23 cellular contexts compared by ENCODE assay signal in genomic region chr5:96717874-96718273, GRCh38. TPM values are rescaled to one million over a fixed set of nuclear protein-coding genes. Genes with fewer than 3 reads are reported as not detected.
A peak's percentile ranks its signal among the peaks of the same experiment; 100 is the strongest.
DNase-seq lines count a peak whose midpoint lies in the region; ATAC-seq, FAIRE-seq and TF ChIP-seq lines count a peak whose summit lies in the region.
"Had no signal": no experiment of that assay in that cellular context is flagged by ENCODE, and none has a peak within 500 bp of the region (broad histone marks: within the 10 kb centered on the region; RNA-seq: fewer than 3 reads in every experiment).

No MANE protein-coding gene starts in this region.

- FAIRE-seq in urothelium cell line (lab: Jason Lieb, UNC): no peak
- FAIRE-seq: colon, D721Med, RCC 7860 had no signal

- ATAC-seq in Right ventricle myocardium superior (ENCODE audit: poor library complexity) (no peak), HG03108 (IDR thresholded peaks at IDR 0.05; ENCODE audit: unreplicated experiment) (no peak)
- ATAC-seq: activated CD8-positive, alpha-beta memory T cell treated with anti-CD3 and anti-CD28 coated beads, Interleukin-2, amount 10 ng/mL, durations not matched to agents 7 days and 5 days; body of pancreas; GM23338 had no signal

- H3K9me3 Mint-ChIP-seq in MCF 10A (ENCODE audit: unreplicated experiment): no peaks in the 10 kb centered on the region
- H3K9me3 Mint-ChIP-seq: activated CD4-positive, alpha-beta T cell treated with anti-CD3 and anti-CD28 coated beads, Interleukin-2, amount 10 ng/mL, durations not matched to agents 7 days and 5 days; activated naive CD8-positive, alpha-beta T cell treated with anti-CD3 and anti-CD28 coated beads, Interleukin-2, amount 10 ng/mL, durations not matched to agents 7 days and 5 days; activated T-helper 2 cell treated with anti-CD3 and anti-CD28 coated beads, Interferon-gamma antibody, Interleukin-2, Interleukin-4, amounts not matched to agents 10 μg/mL and 5 μg/mL and 100 μg/mL, durations not matched to agents 14 hours and 24 hours and 36 hours; GM23338; T-helper 1 cell treated with Interleukin-12 subunit alpha and Interleukin-12 subunit beta and Interleukin-4 antibody, amounts not matched to agents 30 μg/mL and 1 μg/mL, for 36 hours had no signal

- H3K4me3 Mint-ChIP-seq in MCF 10A (ENCODE audit: unreplicated experiment): peak overlapping the region; percentile 46
- H3K4me3 Mint-ChIP-seq: activated CD4-positive, alpha-beta T cell treated with anti-CD3 and anti-CD28 coated beads, Interleukin-2, amount 10 ng/mL, durations not matched to agents 7 days and 5 days; activated CD8-positive, alpha-beta memory T cell treated with anti-CD3 and anti-CD28 coated beads, Interleukin-2, amount 10 ng/mL, durations not matched to agents 7 days and 5 days; activated naive CD8-positive, alpha-beta T cell treated with anti-CD3 and anti-CD28 coated beads, Interleukin-2, amount 10 ng/mL, durations not matched to agents 7 days and 5 days; GM23338; T-helper 1 cell treated with Interleukin-12 subunit alpha and Interleukin-12 subunit beta and Interleukin-4 antibody, amounts not matched to agents 30 μg/mL and 1 μg/mL, for 36 hours had no signal

- peaks cover 4% of the 10 kb centered on the region for H3K36me3 Mint-ChIP-seq in MCF 10A (ENCODE audit: insufficient read depth, unreplicated experiment)

- intact Hi-C loops in left ventricle myocardium inferior (cut with micrococcal nuclease) (no loop called here), Right ventricle myocardium superior (cut with DNase I) (no loop called here), MCF 10A (cut with micrococcal nuclease) (loop anchor here (1.0 kb wide), 1 partner anchor 16 kb away; no protein-coding TSS in a partner anchor), vagina (cut with DNase I) (loop anchor here (10.0 kb wide), 2 partner anchors 53 to 103 kb away; partner anchors contain the start of gene CAST)

- H3K27ac ChIP-seq in left ventricle myocardium inferior (replicated peaks) (peak overlapping the region; percentile 97), vagina (peak overlapping the region; percentile 39)
- H3K27ac ChIP-seq: body of pancreas had no signal

- TF ChIP-seq CTCF in left ventricle myocardium inferior (IDR thresholded peaks at IDR 0.05; ENCODE audit: borderline replicate concordance) (no peak), MCF 10A (IDR thresholded peaks at IDR 0.05; ENCODE audit: unreplicated experiment) (no peak), vagina (IDR thresholded peaks at IDR 0.05) (no peak)

- TF ChIP-seq POLR2A in vagina (IDR thresholded peaks at IDR 0.05): no peak

- CTCF ChIA-PET in MCF 10A (lab: Yijun Ruan, JAX): no interaction called here

- peak overlapping the region; percentile 80 for H3K27ac Mint-ChIP-seq in MCF 10A (ENCODE audit: low read depth, unreplicated experiment)
- H3K27ac Mint-ChIP-seq: activated CD4-positive, alpha-beta T cell treated with anti-CD3 and anti-CD28 coated beads, Interleukin-2, amount 10 ng/mL, durations not matched to agents 7 days and 5 days; activated CD8-positive, alpha-beta memory T cell treated with anti-CD3 and anti-CD28 coated beads, Interleukin-2, amount 10 ng/mL, durations not matched to agents 7 days and 5 days; activated naive CD8-positive, alpha-beta T cell treated with anti-CD3 and anti-CD28 coated beads, Interleukin-2, amount 10 ng/mL, durations not matched to agents 7 days and 5 days; activated T-helper 2 cell treated with anti-CD3 and anti-CD28 coated beads, Interferon-gamma antibody, Interleukin-2, Interleukin-4, amounts not matched to agents 10 μg/mL and 5 μg/mL and 100 μg/mL, durations not matched to agents 14 hours and 24 hours and 36 hours; GM23338; T-helper 1 cell treated with Interleukin-12 subunit alpha and Interleukin-12 subunit beta and Interleukin-4 antibody, amounts not matched to agents 30 μg/mL and 1 μg/mL, for 36 hours had no signal

- H3K27me3 ChIP-seq in left ventricle myocardium inferior (ENCODE audit: low read depth) (no peaks in the 10 kb centered on the region), vagina (no peaks in the 10 kb centered on the region)
- H3K27me3 ChIP-seq: body of pancreas, tibial nerve had no signal

- H3K4me1 ChIP-seq in left ventricle myocardium inferior: peaks cover 100% of the 10 kb centered on the region
- peaks cover 85% of the 10 kb centered on the region for H3K4me1 ChIP-seq in vagina

- no TSS peak for BruUV-seq in MCF 10A (replicated peaks; lab: Mats Ljungman, UMichigan)

- H3K4me3 ChIP-seq in left ventricle myocardium inferior: no peak overlapping the region
- no peak overlapping the region for H3K4me3 ChIP-seq in vagina
- H3K4me3 ChIP-seq: body of pancreas, GM23338, smooth muscle cell, tibial nerve had no signal

- H3K9me3 ChIP-seq in left ventricle myocardium inferior (replicated peaks) (no peaks in the 10 kb centered on the region), vagina (no peaks in the 10 kb centered on the region)
- H3K9me3 ChIP-seq: body of pancreas, tibial nerve had no signal

- POLR2A ChIA-PET in MCF 10A (lab: Yijun Ruan, JAX): interaction anchor here (0.7 to 12.7 kb wide), 3 partner anchors 9 to 26 kb away, joined by 3 to 177 read pairs (median 18); no protein-coding TSS in a partner anchor

- no peaks in the 10 kb centered on the region for H3K27me3 Mint-ChIP-seq in MCF 10A (ENCODE audit: insufficient read depth, unreplicated experiment)
- H3K27me3 Mint-ChIP-seq: activated CD4-positive, alpha-beta T cell treated with anti-CD3 and anti-CD28 coated beads, Interleukin-2, amount 10 ng/mL, durations not matched to agents 7 days and 5 days; activated CD8-positive, alpha-beta memory T cell treated with anti-CD3 and anti-CD28 coated beads, Interleukin-2, amount 10 ng/mL, durations not matched to agents 7 days and 5 days; activated naive CD8-positive, alpha-beta T cell treated with anti-CD3 and anti-CD28 coated beads, Interleukin-2, amount 10 ng/mL, durations not matched to agents 7 days and 5 days had no signal

- DNase-seq in left ventricle myocardium inferior: no peak
- no peak for DNase-seq in Right ventricle myocardium superior
- DNase-seq in MCF 10A (ENCODE audit: unreplicated experiment): peak; percentile 40
- DNase-seq in kidney tubule cell (ENCODE audit: low spot score): peak; percentile 38
- DNase-seq in vagina (ENCODE audit: extremely low spot score in 2 of 2): no peak
- no peak for DNase-seq in urothelium cell line (ENCODE audit: low spot score)
- DNase-seq in activated CD8-positive, alpha-beta memory T cell treated with anti-CD3 and anti-CD28 coated beads, Interleukin-2, amount 50 U/mL, for 4 hours: no peak
- DNase-seq: activated CD4-positive, alpha-beta T cell treated with anti-CD3 and anti-CD28 coated beads, Interleukin-2, amount 10 ng/mL, durations not matched to agents 7 days and 5 days; activated CD8-positive, alpha-beta memory T cell treated with anti-CD3 and anti-CD28 coated beads, Interleukin-2, amount 10 ng/mL, durations not matched to agents 7 days and 5 days; activated naive CD8-positive, alpha-beta T cell treated with anti-CD3 and anti-CD28 coated beads, Interleukin-2, amount 10 ng/mL, durations not matched to agents 7 days and 5 days; occipital lobe; stimulated activated CD4-positive, alpha-beta T cell treated with anti-CD3 and anti-CD28 coated beads, Interleukin-2, amount 100 ng/mL, for 48 hours; stimulated activated naive CD4-positive, alpha-beta T cell treated with Interleukin-2 at 50 U/mL for 16 hours had no signal

- peaks cover 53% of the 10 kb centered on the region for H3K4me1 Mint-ChIP-seq in MCF 10A (ENCODE audit: insufficient read depth, unreplicated experiment)

- no peaks in the 10 kb centered on the region for H3K36me3 ChIP-seq in left ventricle myocardium inferior
- H3K36me3 ChIP-seq in vagina: no peaks in the 10 kb centered on the region
- H3K36me3 ChIP-seq: tibial nerve had no signal

RNA-seq across cellular contexts. Expression of gene CAST, which starts 55.7 kb away (rescaled TPM):
- 649 TPM for total RNA-seq in left ventricle myocardium inferior
- total RNA-seq in Right ventricle myocardium superior: 501 TPM
- total RNA-seq in MCF 10A (2022): 351 and 393 TPM in 2 replicates
- 309 TPM for total RNA-seq in vagina

Comparison
In these comparisons a context has a peak if more than half of its experiments do, and no peak if none do; other contexts are left out.
1. DNase-seq: peak in MCF 10A (single experiment) and kidney tubule cell (single experiment); none in left ventricle myocardium inferior (single experiment), Right ventricle myocardium superior (single experiment), vagina (0 of 2), urothelium cell line (single experiment) and activated CD8-positive, alpha-beta memory T cell treated with anti-CD3 and anti-CD28 coated beads, Interleukin-2, amount 50 U/mL, for 4 hours (single experiment).
2. intact Hi-C loops: an anchor here in MCF 10A (1.0 kb wide) and vagina (10.0 kb wide); none called in left ventricle myocardium inferior and Right ventricle myocardium superior.